In genomic region chr7:138495485-138495884, GRCh38 we compare ENCODE assay signal across 2 cellular contexts.
TF ChIP-seq lines count a peak whose summit lies in the region.

No MANE protein-coding gene starts in this region.

TF ChIP-seq in HepG2, 621 proteins besides CTCF, POLR2A, EP300 and RAD21:
- TF ChIP-seq ZNF576 (CRISPR knock-in tag; IDR thresholded peaks at IDR 0.05) (no peak), ZNF770 (CRISPR knock-in tag; IDR thresholded peaks at IDR 0.05) (peak; percentile 66), AGO2 (optimal IDR thresholded peaks at IDR 0.05; ENCODE audit: low read depth, low read length) (peak; percentile 12), RBM22 (optimal IDR thresholded peaks at IDR 0.05; ENCODE audit: low read length) (peak; percentile 95)

TF ChIP-seq in endothelial cell of umbilical vein, 7 proteins besides CTCF, POLR2A, EP300 and RAD21:
- TF ChIP-seq MYC (IDR thresholded peaks at IDR 0.05; ENCODE audit: low read depth, low read length) (no peak), EZH2 (IDR thresholded peaks at IDR 0.05; ENCODE audit: borderline replicate concordance, low read depth, low read length, severe bottlenecking) (no peak), JUN (IDR thresholded peaks at IDR 0.05; ENCODE audit: borderline replicate concordance, insufficient read depth, insufficient read length, low read depth) (no peak)
